In genomic region chr2:113178891-113179290, GRCh38 we compare ENCODE assay signal across 12 cellular contexts. TPM values are rescaled to one million over a fixed set of nuclear protein-coding genes. Genes with fewer than 3 reads are reported as not detected.
A peak's percentile ranks its signal among the peaks of the same experiment; 100 is the strongest.
DNase-seq lines count a peak whose midpoint lies in the region; ATAC-seq and TF ChIP-seq lines count a peak whose summit lies in the region.
"Had no signal": no experiment of that assay in that cellular context is flagged by ENCODE, and none has a peak within 500 bp of the region (broad histone marks: within the 10 kb centered on the region; RNA-seq: fewer than 3 reads in every experiment).

No MANE protein-coding gene starts in this region.

- no peaks in the 10 kb centered on the region for H3K9me2 ChIP-seq in SK-N-SH

- no peaks in the 10 kb centered on the region for H3K27me3 ChIP-seq in DND-41 (ENCODE audit: insufficient read depth, low read length, poor library complexity)
- peaks cover 9% of the 10 kb centered on the region; the same call in 1 of the 2 replicates for H3K27me3 ChIP-seq in SK-N-SH (ENCODE audit: insufficient read depth)
- H3K27me3 ChIP-seq: adrenal gland, sigmoid colon had no signal

- CTCF ChIA-PET in SK-N-SH (lab: Yijun Ruan, JAX): interaction anchor here (3.0 kb wide), 1 partner anchor 40 kb away, joined by 13 read pairs; no protein-coding TSS in a partner anchor

- 19% methylated on average over 4 of the region's 4 CpGs for WGBS in SK-N-SH (ENCODE audit: low lambda C conversion rate)

- 0 out of 2 replicates have a peak overlapping the region, but pooled peaks have one; percentile 15 for H3K4me2 ChIP-seq in DND-41 (ENCODE audit: insufficient read depth, low read length)
- H3K4me2 ChIP-seq in SK-N-SH: no peak overlapping the region

- TF ChIP-seq EP300 in SK-N-SH (IDR thresholded peaks at IDR 0.05; ENCODE audit: borderline replicate concordance in 1 of 2, low read depth in 1 of 2, low read length in 1 of 2): no peak

- H3K4me3 ChIP-seq in DND-41 (ENCODE audit: low read depth in 1 of 2, low read length in 2 of 2) (no peak overlapping the region), SK-N-SH (ENCODE audit: low read depth in 2 of 2, low read length in 1 of 2) (no peak overlapping the region)
- H3K4me3 ChIP-seq: adrenal gland, sigmoid colon had no signal

- H3K36me3 Mint-ChIP-seq in activated naive CD8-positive, alpha-beta T cell treated with anti-CD3 and anti-CD28 coated beads, Interleukin-2, amount 50 U/mL, for 24 hours (ENCODE audit: low read depth): peaks cover 65% of the 10 kb centered on the region

- H3K9me3 Mint-ChIP-seq in activated naive CD8-positive, alpha-beta T cell treated with anti-CD3 and anti-CD28 coated beads, Interleukin-2, amount 50 U/mL, for 24 hours: no peaks in the 10 kb centered on the region

- peak overlapping the region; percentile 95 for H3K4me3 Mint-ChIP-seq in activated naive CD8-positive, alpha-beta T cell treated with anti-CD3 and anti-CD28 coated beads, Interleukin-2, amount 50 U/mL, for 24 hours

- peaks cover 78% of the 10 kb centered on the region for H4K20me1 ChIP-seq in DND-41 (ENCODE audit: insufficient read depth, low read length)
- no peaks in the 10 kb centered on the region for H4K20me1 ChIP-seq in SK-N-SH (ENCODE audit: insufficient read depth)

- no peak for ATAC-seq in DND-41 (ENCODE audit: insufficient read depth, low read depth)
- peak; percentile 70 for ATAC-seq in activated naive CD8-positive, alpha-beta T cell treated with anti-CD3 and anti-CD28 coated beads, Interleukin-2, amount 50 U/mL, for 24 hours
- ATAC-seq: Panc1 had no signal

- H3K4me1 ChIP-seq in DND-41 (ENCODE audit: insufficient read depth, low read length) (peaks cover 71% of the 10 kb centered on the region), SK-N-SH (ENCODE audit: control insufficient read depth in 1 of 2, insufficient read depth in 2 of 2, low read depth in 1 of 2, low read length in 1 of 2) (no peaks in the 10 kb centered on the region; a peak in 1 of 4 replicates)
- H3K4me1 ChIP-seq: sigmoid colon had no signal

- H2AFZ ChIP-seq in DND-41 (ENCODE audit: low read depth, low read length): no peak overlapping the region
- H2AFZ ChIP-seq in SK-N-SH (ENCODE audit: low read depth): no peak overlapping the region

- peak overlapping the region; percentile 48 for H3K27ac Mint-ChIP-seq in activated naive CD8-positive, alpha-beta T cell treated with anti-CD3 and anti-CD28 coated beads, Interleukin-2, amount 50 U/mL, for 24 hours

- H3K9ac ChIP-seq in DND-41 (ENCODE audit: low read depth, low read length) (no peak overlapping the region), SK-N-SH (no peak overlapping the region)

- no peak for TF ChIP-seq CTCF in DND-41 (IDR thresholded peaks at IDR 0.05; ENCODE audit: borderline replicate concordance, extremely low read depth, low read length, poor library complexity, severe bottlenecking)
- TF ChIP-seq CTCF in SK-N-SH (IDR thresholded peaks at IDR 0.05): no peak

- H3F3A ChIP-seq in SK-N-SH (replicated peaks; ENCODE audit: insufficient read depth): no peaks in the 10 kb centered on the region

- H3K27ac ChIP-seq in DND-41 (ENCODE audit: low read length) (peak overlapping the region; percentile 15; the same call in 1 of the 2 replicates), SK-N-SH (ENCODE audit: low read depth in 2 of 2, low read length in 1 of 2) (no peak overlapping the region)
- H3K27ac ChIP-seq: sigmoid colon had no signal

- POLR2A ChIA-PET in SK-N-SH (lab: Yijun Ruan, JAX): no interaction called here

- H3K9me3 ChIP-seq in DND-41 (ENCODE audit: insufficient read depth, low read length, severe bottlenecking) (no peaks in the 10 kb centered on the region), SK-N-SH (no peaks in the 10 kb centered on the region)
- H3K9me3 ChIP-seq: adrenal gland, sigmoid colon had no signal

- TF ChIP-seq RAD21 in SK-N-SH (IDR thresholded peaks at IDR 0.05; ENCODE audit: low read length): no peak

- peaks cover 2% of the 10 kb centered on the region for H3K27me3 Mint-ChIP-seq in activated naive CD8-positive, alpha-beta T cell treated with anti-CD3 and anti-CD28 coated beads, Interleukin-2, amount 50 U/mL, for 24 hours

- DNase-seq in DND-41: no peak
- DNase-seq in activated CD4-positive, alpha-beta T cell treated with anti-CD3 and anti-CD28 coated beads, Interleukin-2, amount 50 U/mL, for 48 hours: peak; percentile 53 to 66
- DNase-seq in activated naive CD8-positive, alpha-beta T cell treated with anti-CD3 and anti-CD28 coated beads, Interleukin-2, amount 50 U/mL, for 24 hours: peak; percentile 64
- peak; percentile 66 for DNase-seq in stimulated activated CD4-positive, alpha-beta T cell treated with anti-CD3 and anti-CD28 coated beads, Interleukin-4, amount 100 ng/mL, for 24 hours
- DNase-seq in SK-N-SH: no peak
- no peak for DNase-seq in SHP77 treated with DMSO at 0.1 percent for 48 hours (lab: John Stamatoyannopoulos, UW)
- no peak for DNase-seq in SK-N-DZ (ENCODE audit: low spot score)
- DNase-seq in SHP77 (lab: John Stamatoyannopoulos, UW): no peak
- DNase-seq: adrenal gland, cortex of kidney, sigmoid colon had no signal

- H3K4me1 Mint-ChIP-seq in activated naive CD8-positive, alpha-beta T cell treated with anti-CD3 and anti-CD28 coated beads, Interleukin-2, amount 50 U/mL, for 24 hours: peaks cover 81% of the 10 kb centered on the region

- peaks cover 100% of the 10 kb centered on the region for H3K79me2 ChIP-seq in DND-41 (ENCODE audit: insufficient read depth, low read length)
- no peaks in the 10 kb centered on the region for H3K79me2 ChIP-seq in SK-N-SH (ENCODE audit: insufficient read depth)

- peaks cover 85% of the 10 kb centered on the region for H3K36me3 ChIP-seq in DND-41 (ENCODE audit: insufficient read depth, low read length)
- H3K36me3 ChIP-seq in SK-N-SH (replicated peaks in 1 of 2; ENCODE audit: control insufficient read depth in 1 of 2, insufficient read depth in 2 of 2, low read length in 1 of 2): no peaks in the 10 kb centered on the region
- H3K36me3 ChIP-seq: sigmoid colon had no signal

TF ChIP-seq in SK-N-SH, 30 proteins besides CTCF, POLR2A, EP300 and RAD21:
- TF ChIP-seq GABPA (IDR thresholded peaks at IDR 0.05; ENCODE audit: low read depth) (no peak), NRF1 (IDR thresholded peaks at IDR 0.05; ENCODE audit: low read depth, low read length) (no peak), EZH2phosphoT487 (IDR thresholded peaks at IDR 0.05; ENCODE audit: borderline replicate concordance, low read depth) (no peak), PBX3 (IDR thresholded peaks at IDR 0.05) (no peak)

RNA-seq across cellular contexts. Expression of gene PSD4, which starts 5.1 kb away (rescaled TPM):
- 0.31 and 0.35 TPM in 2 replicates for polyA plus RNA-seq in SK-N-SH (2012; rRNA removed)
- 0.14 and 0.24 TPM in 2 replicates for polyA plus RNA-seq in SK-N-SH (2012; cell fraction: cytosol; rRNA removed)
- 0.31 and 0.43 TPM in 2 replicates for polyA plus RNA-seq in SK-N-SH (2012; cell fraction: nucleus; rRNA removed)
- polyA plus RNA-seq in SK-N-DZ (2014; cell fraction: cytosol; rRNA removed): not detected in 2 replicates
- not detected in 2 replicates for polyA plus RNA-seq in SK-N-DZ (2014; cell fraction: nucleus; rRNA removed)

RNA-seq across cellular contexts. Expression of gene IL1RN, which starts 51.5 kb away (rescaled TPM):
- polyA plus RNA-seq in SK-N-SH (2012; rRNA removed): not detected in 2 replicates
- polyA plus RNA-seq in SK-N-SH (2012; cell fraction: cytosol; rRNA removed): not detected in 2 replicates
- not detected in 2 replicates for polyA plus RNA-seq in SK-N-SH (2012; cell fraction: nucleus; rRNA removed)
- not detected in 2 replicates for polyA plus RNA-seq in SK-N-DZ (2014; cell fraction: cytosol; rRNA removed)
- not detected in 2 replicates for polyA plus RNA-seq in SK-N-DZ (2014; cell fraction: nucleus; rRNA removed)

Comparison
In these comparisons a context has a peak if more than half of its experiments do, and no peak if none do; other contexts are left out.
1. DNase-seq: peak in activated CD4-positive, alpha-beta T cell treated with anti-CD3 and anti-CD28 coated beads, Interleukin-2, amount 50 U/mL, for 48 hours (2 of 2), activated naive CD8-positive, alpha-beta T cell treated with anti-CD3 and anti-CD28 coated beads, Interleukin-2, amount 50 U/mL, for 24 hours (single experiment) and stimulated activated CD4-positive, alpha-beta T cell treated with anti-CD3 and anti-CD28 coated beads, Interleukin-4, amount 100 ng/mL, for 24 hours (single experiment); none in DND-41 (single experiment), SK-N-SH (single experiment), SHP77 treated with DMSO at 0.1 percent for 48 hours (single experiment), SK-N-DZ (single experiment) and SHP77 (0 of 2).